8 cellular contexts compared by ENCODE assay signal in genomic region chr13:25171517-25172302, GRCh38. TPM values are rescaled to one million over a fixed set of nuclear protein-coding genes. Genes with fewer than 3 reads are reported as not detected.
DNase-seq lines count a peak whose midpoint lies in the region; ATAC-seq and TF ChIP-seq lines count a peak whose summit lies in the region.

Gene AMER2, minus strand, starts transcription at chr13:25172288. Its CDS starts 669 bp downstream, at chr13:25171619.

- no peak within 1 kb of the TSS for H2BK5ac ChIP-seq in neuronal stem cell (ENCODE audit: low read length)

- ATAC-seq in RWPE2 (ENCODE audit: low read depth), result peak; percentile 25; the same call in 2 of the 3 replicates
- no peak for ATAC-seq in activated CD4-positive, CD25-positive, alpha-beta regulatory T cell treated with anti-CD3 and anti-CD28 coated beads, Interleukin-2, amount 50 U/mL, for 24 hours
- no peak for ATAC-seq in GM19463 (IDR thresholded peaks at IDR 0.05; ENCODE audit: unreplicated experiment)

- TF ChIP-seq POLR2A in esophagus muscularis mucosa (IDR thresholded peaks at IDR 0.05; ENCODE audit: low read depth), result no peak

- intact Hi-C loops in esophagus muscularis mucosa (cut with DNase I), result no loop called here

- H3K79me1 ChIP-seq in neuronal stem cell (ENCODE audit: low read depth, low read length), result no peaks in the 10 kb centered on the region

- TF ChIP-seq EP300 in esophagus muscularis mucosa (IDR thresholded peaks at IDR 0.05), result no peak

- no peak within 1 kb of the TSS for H3K4ac ChIP-seq in neuronal stem cell (ENCODE audit: low read length)

- H4K8ac ChIP-seq in neuronal stem cell (ENCODE audit: low read depth, low read length), result no peak within 1 kb of the TSS

- no peaks in the 10 kb centered on the region for H3K4me1 ChIP-seq in RWPE2 (ENCODE audit: insufficient read depth, poor library complexity, severe bottlenecking)
- H3K4me1 ChIP-seq in esophagus muscularis mucosa, result peaks cover 0 to 19% (median 16%) of the 10 kb centered on the region in 4 donors
- peaks cover 4 to 5% of the 10 kb centered on the region in 2 donors for H3K4me1 ChIP-seq in neuronal stem cell (ENCODE audit: control insufficient read depth in 2 of 2, insufficient read depth in 1 of 2, low read depth in 1 of 2, low read length in 2 of 2)

- H2BK120ac ChIP-seq in neuronal stem cell (ENCODE audit: low read depth, low read length), result no peak within 1 kb of the TSS

- H3K27me3 ChIP-seq in RWPE2 (ENCODE audit: insufficient read depth, poor library complexity, severe bottlenecking) (peaks cover 84% of the 10 kb centered on the region), esophagus muscularis mucosa (peaks cover 0 to 78% (median 29%) of the 10 kb centered on the region in 4 donors), neuronal stem cell (ENCODE audit: control insufficient read depth in 3 of 3, insufficient read depth in 3 of 3, low read depth in 1 of 3, low read length in 3 of 3) (peaks cover 16 to 31% (median 24%) of the 10 kb centered on the region in 3 experiments)

- peak within 1 kb of the TSS; percentile 97 for H3K4me2 ChIP-seq in neuronal stem cell (ENCODE audit: insufficient read depth, low read length, poor library complexity, severe bottlenecking)

- no peak within 1 kb of the TSS for H3K4me3 ChIP-seq in RWPE2 (ENCODE audit: severe bottlenecking)
- H3K4me3 ChIP-seq in esophagus muscularis mucosa, result peak within 1 kb of the TSS; percentile 37 to 52 (median 44)
- H3K4me3 ChIP-seq in neuronal stem cell (ENCODE audit: low read length in 2 of 2), result peak within 1 kb of the TSS; percentile 44 to 81

- peak within 1 kb of the TSS; percentile 83 for H2AFZ ChIP-seq in neuronal stem cell (ENCODE audit: low read length)

- no peak within 1 kb of the TSS for H4K91ac ChIP-seq in neuronal stem cell (ENCODE audit: low read depth, low read length, poor library complexity)

- no peak within 1 kb of the TSS for H2BK12ac ChIP-seq in neuronal stem cell (ENCODE audit: low read length)

- no peak within 1 kb of the TSS for H3K27ac ChIP-seq in RWPE2 (ENCODE audit: poor library complexity, severe bottlenecking)
- no peak within 1 kb of the TSS for H3K27ac ChIP-seq in esophagus muscularis mucosa (replicated peaks in 1 of 4)
- H3K27ac ChIP-seq in neuronal stem cell (replicated peaks; ENCODE audit: low read length), result no peak within 1 kb of the TSS

- peak within 1 kb of the TSS; percentile 75 for H3K18ac ChIP-seq in neuronal stem cell (ENCODE audit: low read length)

- H3K9ac ChIP-seq in neuronal stem cell (ENCODE audit: low read depth, low read length, poor library complexity), result peak within 1 kb of the TSS; percentile 26

- H3K23ac ChIP-seq in neuronal stem cell (ENCODE audit: low read depth, low read length, poor library complexity), result no peak within 1 kb of the TSS

- 5% methylated on average over 30 of the region's 50 CpGs for WGBS in esophagus muscularis mucosa
- WGBS in neuronal stem cell (ENCODE audit: extremely low coverage in 2 of 2, insufficient read length in 2 of 2, insufficient replicate concordance in 1 of 2), 2 donors, result no CpG with 5 or more reads among the region's 50 CpGs

- H3K9me3 ChIP-seq in RWPE2 (ENCODE audit: severe bottlenecking), result no peaks in the 10 kb centered on the region
- no peaks in the 10 kb centered on the region for H3K9me3 ChIP-seq in esophagus muscularis mucosa
- H3K9me3 ChIP-seq in neuronal stem cell (replicated peaks in 1 of 2; ENCODE audit: control insufficient read depth in 2 of 2, insufficient read depth in 1 of 2, low read depth in 1 of 2, low read length in 2 of 2), result peaks cover 6 to 15% of the 10 kb centered on the region in 2 donors

- no peak for TF ChIP-seq CTCF in RWPE2 (IDR thresholded peaks at IDR 0.05; ENCODE audit: poor library complexity, severe bottlenecking)
- no peak for TF ChIP-seq CTCF in esophagus muscularis mucosa (IDR thresholded peaks at IDR 0.05)

- no peak within 1 kb of the TSS for H3K14ac ChIP-seq in neuronal stem cell (ENCODE audit: low read length)

- peak; percentile 55 for DNase-seq in activated CD8-positive, alpha-beta memory T cell treated with anti-CD3 and anti-CD28 coated beads, Interleukin-2, amount 50 U/mL, for 48 hours
- DNase-seq in activated CD8-positive, alpha-beta memory T cell treated with anti-CD3 and anti-CD28 coated beads for 24 hours, result no peak
- DNase-seq in RWPE2 (ENCODE audit: low spot score) (no peak), esophagus muscularis mucosa (ENCODE audit: extremely low spot score) (peak; percentile 80), neuronal stem cell (ENCODE audit: low spot score) (peak; percentile 57), HPDE6-E6E7 (ENCODE audit: extremely low spot score) (no peak)

- H2AK5ac ChIP-seq in neuronal stem cell (ENCODE audit: low read depth, low read length), result no peak within 1 kb of the TSS

- H3K36me3 ChIP-seq in RWPE2 (ENCODE audit: low read depth) (no peaks in the 10 kb centered on the region), esophagus muscularis mucosa (no peaks in the 10 kb centered on the region), neuronal stem cell (replicated peaks in 1 of 2; ENCODE audit: control insufficient read depth in 2 of 2, insufficient read depth in 2 of 2, low read length in 2 of 2) (no peaks in the 10 kb centered on the region)

- no peak within 1 kb of the TSS for H2BK15ac ChIP-seq in neuronal stem cell (ENCODE audit: low read length)

RNA-seq across cellular contexts. Expression of gene AMER2, which starts in this region (rescaled TPM):
- total RNA-seq in esophagus muscularis mucosa, result under 1 TPM in 2 of 4 donors, not detected in 2; under 0.01 to 0.17 TPM
- 0.35 TPM for polyA plus RNA-seq in neuronal stem cell (2013, experiment 1 of 2)
- 0.32 TPM for polyA plus RNA-seq in neuronal stem cell (2013, experiment 2 of 2)

Comparison
In these comparisons a context has a peak if more than half of its experiments do, and no peak if none do; other contexts are left out.
1. DNase-seq: peak in activated CD8-positive, alpha-beta memory T cell treated with anti-CD3 and anti-CD28 coated beads, Interleukin-2, amount 50 U/mL, for 48 hours (single experiment) and neuronal stem cell (single experiment); none in activated CD8-positive, alpha-beta memory T cell treated with anti-CD3 and anti-CD28 coated beads for 24 hours (single experiment), RWPE2 (single experiment) and HPDE6-E6E7 (single experiment).
2. Peak in DNase-seq and H3K4me3 ChIP-seq in esophagus muscularis mucosa; RNA of the gene not detected or under 1 TPM.